In the genomic region with DNA sequence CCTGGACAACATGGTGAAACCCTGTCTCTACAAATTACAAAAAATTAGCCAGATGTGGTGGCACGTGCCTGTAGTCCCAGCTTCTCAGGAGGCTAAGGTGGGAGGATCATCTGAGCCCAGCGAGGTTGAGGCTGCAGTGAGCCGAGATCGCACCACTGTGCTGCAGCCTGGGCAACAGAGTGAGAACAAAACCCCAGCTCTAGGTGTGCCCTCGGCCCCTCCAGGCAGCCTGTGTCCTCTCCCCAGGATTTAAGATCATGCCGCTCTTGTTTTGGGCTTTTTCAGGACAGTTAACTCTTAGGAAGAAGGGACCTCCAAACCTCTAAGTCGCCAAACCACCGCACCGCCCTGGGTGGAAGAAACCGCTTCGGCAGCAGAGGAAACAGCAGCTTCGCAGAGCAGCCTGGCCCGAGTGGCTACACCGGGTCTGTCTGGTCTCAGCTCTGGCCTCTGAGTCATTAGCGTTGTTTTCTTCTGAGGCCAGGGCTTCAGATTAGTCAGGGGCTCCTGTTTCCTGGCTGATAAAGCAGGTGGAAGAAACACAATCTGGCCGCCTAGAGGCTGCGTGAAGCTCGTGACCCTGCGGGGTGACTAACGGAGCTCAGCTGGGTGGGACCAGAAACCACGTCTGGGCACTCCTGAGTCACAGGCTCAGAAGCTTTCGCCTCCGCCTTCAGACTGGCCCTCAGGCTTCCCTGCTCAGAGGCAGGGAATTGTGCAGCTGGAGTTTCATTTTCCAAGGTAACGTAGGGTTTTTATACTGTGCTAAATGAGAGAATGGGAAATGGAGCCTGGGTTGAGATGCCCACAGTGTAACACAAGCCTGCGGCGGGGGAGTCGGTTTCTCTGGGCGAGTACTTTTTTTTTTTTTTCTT, we compare ENCODE assay signal across 1 cellular context.
TF ChIP-seq lines count a peak whose summit lies in the region.

No MANE protein-coding gene starts in this region.

TF ChIP-seq in endothelial cell of umbilical vein, 7 proteins besides CTCF, POLR2A, EP300 and RAD21 (continued from another document):
- TF ChIP-seq, protein P1, sequence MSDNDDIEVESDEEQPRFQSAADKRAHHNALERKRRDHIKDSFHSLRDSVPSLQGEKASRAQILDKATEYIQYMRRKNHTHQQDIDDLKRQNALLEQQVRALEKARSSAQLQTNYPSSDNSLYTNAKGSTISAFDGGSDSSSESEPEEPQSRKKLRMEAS (IDR thresholded peaks at IDR 0.05; ENCODE audit: insufficient read depth, insufficient read length) = no peak
- no peak for TF ChIP-seq EZH2 (IDR thresholded peaks at IDR 0.05; ENCODE audit: borderline replicate concordance, low read depth, low read length, severe bottlenecking)
- peak; percentile 99 for TF ChIP-seq GATA2 (IDR thresholded peaks at IDR 0.05; ENCODE audit: insufficient read depth, insufficient read length, low read depth, low read length)
- no peak for TF ChIP-seq MYC (IDR thresholded peaks at IDR 0.05; ENCODE audit: low read depth, low read length)
- peak; percentile 97 for TF ChIP-seq JUN (IDR thresholded peaks at IDR 0.05; ENCODE audit: borderline replicate concordance, insufficient read depth, insufficient read length, low read depth)
- TF ChIP-seq POLR2AphosphoS5 (IDR thresholded peaks at IDR 0.05; ENCODE audit: insufficient read depth, low read depth, low read length) = peak; percentile 99
